7 cellular contexts compared by ENCODE assay signal in genomic region chr4:2933566-2934076, GRCh38. TPM values are rescaled to one million over a fixed set of nuclear protein-coding genes. Genes with fewer than 3 reads are reported as not detected.
DNase-seq lines count a peak whose midpoint lies in the region; ATAC-seq and TF ChIP-seq lines count a peak whose summit lies in the region.

No MANE protein-coding gene starts in this region.

- peaks cover 32 to 45% (median 41%) of the 10 kb centered on the region in 3 donors for H3K4me1 Mint-ChIP-seq in IgD-negative memory B cell

- no peaks in the 10 kb centered on the region for H3K27me3 Mint-ChIP-seq in IgD-negative memory B cell

- TF ChIP-seq CTCF in astrocyte of the cerebellum (IDR thresholded peaks at IDR 0.05; ENCODE audit: low read depth, low read length, missing control alignments) (no peak), kidney epithelial cell (IDR thresholded peaks at IDR 0.05; ENCODE audit: insufficient read depth, low read length, poor library complexity, severe bottlenecking) (no peak)

- no peaks in the 10 kb centered on the region for H3K27me3 ChIP-seq in kidney epithelial cell (ENCODE audit: control insufficient read depth, insufficient read depth, low read length)

- ATAC-seq in GM18511 (IDR thresholded peaks at IDR 0.05; ENCODE audit: unreplicated experiment) (no peak), GM18517 (IDR thresholded peaks at IDR 0.05; ENCODE audit: unreplicated experiment) (no peak)

- H3K4me3 Mint-ChIP-seq in IgD-negative memory B cell = peak overlapping the region; percentile 81 to 96 (median 92)

- peak overlapping the region; percentile 66 for H3K27ac ChIP-seq in substantia nigra (ENCODE audit: low read depth, low read length, poor library complexity, severe bottlenecking)

- no peaks in the 10 kb centered on the region for H3K9me3 Mint-ChIP-seq in IgD-negative memory B cell

- peak overlapping the region; percentile 92 to 98 (median 95) for H3K27ac Mint-ChIP-seq in IgD-negative memory B cell

- no peak for DNase-seq in astrocyte of the cerebellum (ENCODE audit: low read depth)
- no peak for DNase-seq in kidney epithelial cell (ENCODE audit: low read depth)
- DNase-seq in substantia nigra (lab: John Stamatoyannopoulos, UW) = no peak
- DNase-seq in NCI-H510A (lab: John Stamatoyannopoulos, UW) = no peak

- H3K4me3 ChIP-seq in astrocyte of the cerebellum (ENCODE audit: low read depth, low read length) (peak overlapping the region; percentile 64), kidney epithelial cell (ENCODE audit: low read depth, low read length) (peak overlapping the region; percentile 79)

- in situ Hi-C loops in astrocyte of the cerebellum (cut with HindIII; ENCODE audit: low sequenced_read_pairs) = no loop called here

- H3K36me3 Mint-ChIP-seq in IgD-negative memory B cell = peaks cover 6% of the 10 kb centered on the region

- H3K36me3 ChIP-seq in kidney epithelial cell (ENCODE audit: control insufficient read depth, insufficient read depth, low read length) = peaks cover 8% of the 10 kb centered on the region

RNA-seq across cellular contexts. Expression of gene NOP14, which starts 29.6 kb away (rescaled TPM):
- 18.9 TPM for polyA plus RNA-seq in IgD-negative memory B cell
- 35.2 and 35.4 TPM in 2 replicates for total RNA-seq in kidney epithelial cell

RNA-seq across cellular contexts. Expression of gene GRK4, which starts 29.8 kb away (rescaled TPM):
- polyA plus RNA-seq in IgD-negative memory B cell = 0.99 TPM
- 6.3 and 10.7 TPM in 2 replicates for total RNA-seq in kidney epithelial cell
